ENCODE assay signal across 8 cellular contexts in the genomic region with DNA sequence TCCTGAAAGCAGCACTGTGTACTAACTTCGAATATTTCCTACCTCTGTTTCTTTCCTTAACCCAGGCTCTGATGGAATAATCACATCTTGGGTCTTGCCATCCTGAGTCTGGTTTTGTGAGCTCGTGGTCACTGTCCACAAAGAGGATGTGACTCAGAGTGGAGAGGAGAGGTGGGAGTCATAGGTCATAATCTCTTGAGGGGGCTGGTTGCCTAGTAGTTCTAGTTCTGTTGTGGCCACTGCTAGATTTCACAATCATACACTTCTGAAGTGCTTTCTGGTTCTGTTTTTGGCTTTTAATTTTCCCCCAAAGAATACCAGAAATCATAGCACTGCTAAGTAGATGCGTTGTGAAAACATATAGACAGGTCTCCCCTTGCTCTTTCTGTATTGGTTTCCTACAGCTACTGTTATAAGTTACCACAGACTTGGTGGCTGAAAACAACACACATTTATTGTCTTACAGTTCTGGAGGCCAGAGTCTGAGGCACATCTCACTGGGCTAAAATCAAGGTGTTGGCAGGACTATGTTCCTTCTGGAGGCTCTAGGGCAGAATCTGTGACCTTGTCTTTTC.
DNase-seq lines count a peak whose midpoint lies in the region; ATAC-seq, FAIRE-seq and TF ChIP-seq lines count a peak whose summit lies in the region.

No MANE protein-coding gene starts in this region.

- no peaks in the 10 kb centered on the region for H3K79me1 ChIP-seq in mesendoderm (ENCODE audit: low read length)

- intact Hi-C loops in heart left ventricle (cut with DNase I): no loop called here
- intact Hi-C loops in cardiac septum (cut with DNase I): no loop called here
- intact Hi-C loops in ascending aorta (cut with DNase I): no loop called here

- peak in 3 of 4 donors; percentile 64 to 86 (median 68) for ATAC-seq in heart left ventricle

- H4K8ac ChIP-seq in mesendoderm (ENCODE audit: low read depth, low read length): no peak overlapping the region

- no peak overlapping the region for H2BK120ac ChIP-seq in mesendoderm (ENCODE audit: low read depth, low read length)

- H4K5ac ChIP-seq in mesendoderm (ENCODE audit: low read length): no peak overlapping the region

- H3K27me3 ChIP-seq in heart left ventricle (peaks cover 0 to 14% (median 0%) of the 10 kb centered on the region in 9 donors), ascending aorta (no peaks in the 10 kb centered on the region), mesendoderm (ENCODE audit: insufficient read depth, low read length, poor library complexity) (no peaks in the 10 kb centered on the region)

- no peak overlapping the region for H3K23ac ChIP-seq in mesendoderm (ENCODE audit: low read length)

- H3K36me3 ChIP-seq in heart left ventricle (no peaks in the 10 kb centered on the region), ascending aorta (no peaks in the 10 kb centered on the region), mesendoderm (ENCODE audit: control insufficient read depth, insufficient read depth, low read length) (no peaks in the 10 kb centered on the region)

- peak overlapping the region in 1 of 12 donors; percentile 4 for H3K27ac ChIP-seq in heart left ventricle
- H3K27ac ChIP-seq in ascending aorta: no peak overlapping the region
- H3K27ac ChIP-seq in mesendoderm (ENCODE audit: low read depth, low read length): no peak overlapping the region

- H3K79me2 ChIP-seq in mesendoderm (ENCODE audit: control insufficient read depth, insufficient read depth, low read length): no peaks in the 10 kb centered on the region

- H3K18ac ChIP-seq in mesendoderm (ENCODE audit: low read length): no peak overlapping the region

- WGBS in heart left ventricle, 4 donors: 47 to 58% (median 49%) methylated on average over 3 of the region's 3 CpGs
- no CpG with 5 or more reads among the region's 3 CpGs for WGBS in mesendoderm (ENCODE audit: extremely low coverage, insufficient coverage, low lambda C conversion rate)

- no peak for FAIRE-seq in urothelium cell line (lab: Jason Lieb, UNC)

- no peak overlapping the region for H3K4me2 ChIP-seq in mesendoderm (ENCODE audit: low read length)

- H3K9me3 ChIP-seq in heart left ventricle (no peaks in the 10 kb centered on the region), ascending aorta (no peaks in the 10 kb centered on the region)

- no peak overlapping the region for H3K56ac ChIP-seq in mesendoderm (ENCODE audit: low read length)

- no peak overlapping the region for H3K9ac ChIP-seq in mesendoderm (ENCODE audit: low read length)

- no peaks in the 10 kb centered on the region for H3K4me1 ChIP-seq in heart left ventricle
- H3K4me1 ChIP-seq in ascending aorta: no peaks in the 10 kb centered on the region
- H3K4me1 ChIP-seq in mesendoderm (ENCODE audit: control insufficient read depth, low read depth, low read length): no peaks in the 10 kb centered on the region

- no peak for TF ChIP-seq POLR2A in heart left ventricle (IDR thresholded peaks at IDR 0.05)
- TF ChIP-seq POLR2A in NB4 (IDR thresholded peaks at IDR 0.05; ENCODE audit: extremely low read depth, insufficient read length): no peak

- H2BK15ac ChIP-seq in mesendoderm (replicated peaks; ENCODE audit: low read depth): no peak overlapping the region

- H2AK5ac ChIP-seq in mesendoderm (ENCODE audit: low read length): no peak overlapping the region

- no peak overlapping the region for H2BK5ac ChIP-seq in mesendoderm (ENCODE audit: low read length)

- H3K4me3 ChIP-seq in heart left ventricle: no peak overlapping the region
- H3K4me3 ChIP-seq in NB4 (ENCODE audit: low read depth, low read length): no peak overlapping the region
- no peak overlapping the region for H3K4me3 ChIP-seq in fibroblast of pulmonary artery (replicated peaks; ENCODE audit: low read depth, low read length)
- no peak overlapping the region for H3K4me3 ChIP-seq in ascending aorta
- no peak overlapping the region for H3K4me3 ChIP-seq in mesendoderm (ENCODE audit: low read length)

- DNase-seq in heart left ventricle (no peak), cardiac septum (ENCODE audit: low spot score) (no peak), NB4 (ENCODE audit: low read depth) (peak; percentile 89), fibroblast of pulmonary artery (ENCODE audit: low read depth) (peak; percentile 63), urothelium cell line (ENCODE audit: low spot score) (peak; percentile 25), ascending aorta (ENCODE audit: low spot score in 2 of 2) (no peak), mesendoderm (no peak), ecto neural progenitor cell (ENCODE audit: low spot score) (no peak)

- no peak overlapping the region for H3K4ac ChIP-seq in mesendoderm (ENCODE audit: low read depth, low read length)

- no peak for TF ChIP-seq CTCF in heart left ventricle (IDR thresholded peaks at IDR 0.05)
- TF ChIP-seq CTCF in NB4 (IDR thresholded peaks at IDR 0.05; ENCODE audit: low read depth, low read length): no peak
- no peak for TF ChIP-seq CTCF in fibroblast of pulmonary artery (IDR thresholded peaks at IDR 0.05; ENCODE audit: low read length, missing control alignments)
- TF ChIP-seq CTCF in ascending aorta (IDR thresholded peaks at IDR 0.05): no peak

Comparison
In these comparisons a context has a peak if more than half of its experiments do, and no peak if none do; other contexts are left out.
1. DNase-seq: peak in NB4 (single experiment), fibroblast of pulmonary artery (single experiment) and urothelium cell line (single experiment); none in heart left ventricle (0 of 5), cardiac septum (single experiment), ascending aorta (0 of 2), mesendoderm (single experiment) and ecto neural progenitor cell (single experiment).